Comparison of ENCODE assay signal across 28 cellular contexts in genomic region chr6:117918454-117918853, GRCh38.
DNase-seq lines count a peak whose midpoint lies in the region; ATAC-seq and TF ChIP-seq lines count a peak whose summit lies in the region.
"Had no signal": no experiment of that assay in that cellular context is flagged by ENCODE, and none has a peak within 500 bp of the region (broad histone marks: within the 10 kb centered on the region; RNA-seq: fewer than 3 reads in every experiment).

No MANE protein-coding gene starts in this region.

- no peaks in the 10 kb centered on the region for H3K27me3 ChIP-seq in brain microvascular endothelial cell (replicated peaks)
- H3K27me3 ChIP-seq: breast epithelium had no signal

- H3K27ac ChIP-seq in C4-2B (no peak overlapping the region), brain microvascular endothelial cell (no peak overlapping the region)
- H3K27ac ChIP-seq: breast epithelium, epithelial cell of prostate, left ventricle myocardium inferior, transverse colon had no signal

- peak; percentile 49 for ATAC-seq in GM19351 (IDR thresholded peaks at IDR 0.05; ENCODE audit: unreplicated experiment)
- no peak for ATAC-seq in GM21786 (IDR thresholded peaks at IDR 0.05; ENCODE audit: unreplicated experiment)
- ATAC-seq in HG02870 (IDR thresholded peaks at IDR 0.05; ENCODE audit: unreplicated experiment), result no peak
- ATAC-seq: activated T-helper 17 cell treated with anti-CD3 and anti-CD28 coated beads, Interleukin-2, amount 50 U/mL, for 72 hours; right cardiac atrium had no signal

- no peaks in the 10 kb centered on the region for H3K36me3 ChIP-seq in brain microvascular endothelial cell (replicated peaks)
- H3K36me3 ChIP-seq: breast epithelium, left ventricle myocardium inferior, transverse colon had no signal

- DNase-seq in NB4 (ENCODE audit: low read depth) (peak; percentile 8), brain microvascular endothelial cell (no peak), DMS79 treated with DMSO at 0.1 percent for 48 hours (lab: John Stamatoyannopoulos, UW) (no peak)
- DNase-seq: activated B cell treated with CpG ODN at 0.5 μM for 24 hours; activated CD4-positive, alpha-beta T cell treated with anti-CD3 and anti-CD28 coated beads, Interleukin-2, amount 50 U/mL, for 4 hours; activated naive CD4-positive, alpha-beta T cell treated with anti-CD3 and anti-CD28 coated beads, Interleukin-2, amount 50 U/mL, for 16 hours; amniotic stem cell; Calu3; effector CD4-positive, alpha-beta T cell; H7; Karpas-422; left ventricle myocardium inferior; mesendoderm; NCI-H1105; NCI-H1930; NCI-H2227 treated with DMSO at 0.1 percent for 48 hours; NCI-H69; posterior cingulate gyrus; right cardiac atrium; stimulated activated CD4-positive, alpha-beta T cell treated with anti-CD3 and anti-CD28 coated beads, Interleukin-2, amount 100 ng/mL, for 48 hours; transverse colon had no signal

- TF ChIP-seq CTCF in C4-2B (conservative IDR thresholded peaks at IDR 0.05), result 0 out of 2 replicates have a peak, but pooled peaks have one; percentile 6
- no peak for TF ChIP-seq CTCF in NB4 (IDR thresholded peaks at IDR 0.05; ENCODE audit: low read depth, low read length)
- TF ChIP-seq CTCF in brain microvascular endothelial cell (IDR thresholded peaks at IDR 0.05; ENCODE audit: low read depth, low read length, missing control alignments), result peak; percentile 40

- no peak overlapping the region for H3K4me3 ChIP-seq in NB4 (ENCODE audit: low read depth, low read length)
- H3K4me3 ChIP-seq in brain microvascular endothelial cell (ENCODE audit: low read depth, low read length), result no peak overlapping the region
- H3K4me3 ChIP-seq: breast epithelium, transverse colon had no signal

- in situ Hi-C loops in brain microvascular endothelial cell (cut with HindIII; ENCODE audit: low pct_ligation_motif_present, low sequenced_read_pairs), result no loop called here

- no peak for TF ChIP-seq POLR2A in NB4 (IDR thresholded peaks at IDR 0.05; ENCODE audit: extremely low read depth, insufficient read length)
